ENCODE assay signal across 36 cellular contexts in genomic region chr1:109184657-109185056, GRCh38. TPM values are rescaled to one million over a fixed set of nuclear protein-coding genes. Genes with fewer than 3 reads are reported as not detected.
DNase-seq lines count a peak whose midpoint lies in the region; ATAC-seq, FAIRE-seq and TF ChIP-seq lines count a peak whose summit lies in the region.
"Had no signal": no experiment of that assay in that cellular context is flagged by ENCODE, and none has a peak within 500 bp of the region (broad histone marks: within the 10 kb centered on the region; RNA-seq: fewer than 3 reads in every experiment).

No MANE protein-coding gene starts in this region.

- POLR2A ChIA-PET in HepG2 (lab: Yijun Ruan, JAX): interaction anchor here (0.7 kb wide), 1 partner anchor 91 kb away, joined by 3 read pairs; no protein-coding TSS in a partner anchor
- POLR2A ChIA-PET in naive thymus-derived CD4-positive, alpha-beta T cell (lab: Charles Lee): no interaction called here

- no peaks in the 10 kb centered on the region for H3K9me3 Mint-ChIP-seq in dendritic cell treated with granulocyte-macrophage colony-stimulating factor and Interleukin-4, amounts not matched to agents 40 ng/mL and 50 ng/mL, for 4 days
- H3K9me3 Mint-ChIP-seq in naive thymus-derived CD4-positive, alpha-beta T cell: no peaks in the 10 kb centered on the region
- H3K9me3 Mint-ChIP-seq: activated naive CD4-positive, alpha-beta T cell treated with anti-CD3 and anti-CD28 coated beads, Interleukin-2, amount 50 U/mL, for 72 hours; IgD-negative memory B cell; immature natural killer cell; nephron; stimulated activated effector memory CD8-positive, alpha-beta T cell treated with anti-CD3 and anti-CD28 coated beads, Interleukin-12 subunit alpha, Interleukin-12 subunit beta, amount 100 ng/mL, for 72 hours had no signal

- intact Hi-C loops in HepG2 (cut with micrococcal nuclease; ENCODE audit: unreplicated experiment) (no loop called here), right lobe of liver (cut with DNase I) (no loop called here), ovary (cut with DNase I) (no loop called here)
- intact Hi-C loops in dendritic cell treated with granulocyte-macrophage colony-stimulating factor and Interleukin-4, amounts not matched to agents 40 ng/mL and 50 ng/mL, for 4 days (cut with micrococcal nuclease): no loop called here
- intact Hi-C loops in naive thymus-derived CD4-positive, alpha-beta T cell (cut with micrococcal nuclease): no loop called here

- H3K4me3 ChIP-seq in HepG2 (replicated peaks in 1 of 3; ENCODE audit: insufficient read depth in 1 of 3, low read depth in 2 of 3, low read length in 3 of 3) (peak overlapping the region in 1 of 3 experiments; percentile 39; a peak in 1 of 6 replicates), right lobe of liver (no peak overlapping the region), ovary (no peak overlapping the region)
- H3K4me3 ChIP-seq in naive thymus-derived CD4-positive, alpha-beta T cell (ENCODE audit: low read length): no peak overlapping the region
- H3K4me3 ChIP-seq: BLaER1, HAP-1, SK-N-MC, vagina had no signal

- CTCF ChIA-PET in HepG2 (lab: Yijun Ruan, JAX; ENCODE audit: low intra/inter-chr PET ratio, low total read pairs): no interaction called here
- CTCF ChIA-PET in naive thymus-derived CD4-positive, alpha-beta T cell (lab: Charles Lee): no interaction called here

- H3K36me3 ChIP-seq in HepG2 (replicated peaks in 1 of 2; ENCODE audit: control insufficient read depth in 1 of 2, insufficient read depth in 2 of 2, low read length in 2 of 2): no peaks in the 10 kb centered on the region
- H3K36me3 ChIP-seq in right lobe of liver: no peaks in the 10 kb centered on the region
- no peaks in the 10 kb centered on the region for H3K36me3 ChIP-seq in naive thymus-derived CD4-positive, alpha-beta T cell (ENCODE audit: control insufficient read depth in 2 of 3, insufficient read depth in 3 of 3, low read length in 3 of 3)
- H3K36me3 ChIP-seq in ovary: no peaks in the 10 kb centered on the region
- H3K36me3 ChIP-seq: BLaER1, HAP-1, vagina had no signal

- H3K4me3 Mint-ChIP-seq in dendritic cell treated with granulocyte-macrophage colony-stimulating factor and Interleukin-4, amounts not matched to agents 40 ng/mL and 50 ng/mL, for 4 days: no peak overlapping the region
- no peak overlapping the region for H3K4me3 Mint-ChIP-seq in naive thymus-derived CD4-positive, alpha-beta T cell
- H3K4me3 Mint-ChIP-seq: activated CD8-positive, alpha-beta T cell treated with anti-CD3 and anti-CD28 coated beads, Interleukin-2, amount 10 ng/mL, durations not matched to agents 7 days and 5 days; IgD-negative memory B cell; immature natural killer cell; nephron; stimulated activated effector memory CD8-positive, alpha-beta T cell treated with anti-CD3 and anti-CD28 coated beads, Interleukin-12 subunit alpha, Interleukin-12 subunit beta, amount 100 ng/mL, for 72 hours had no signal

- no peak for TF ChIP-seq EP300 in HepG2 (IDR thresholded peaks at IDR 0.05; ENCODE audit: low read depth in 2 of 2, low read length in 2 of 2)
- TF ChIP-seq EP300 in HepG2 (CRISPR knock-in tag; IDR thresholded peaks at IDR 0.05; ENCODE audit: borderline replicate concordance): no peak
- no peak for TF ChIP-seq EP300 in ovary (IDR thresholded peaks at IDR 0.05)

- H2AFZ ChIP-seq in HepG2 (ENCODE audit: low read length): no peak overlapping the region

- FAIRE-seq in HepG2 (lab: Jason Lieb, UNC): no peak
- FAIRE-seq: endometrium, GM19239 had no signal

- TF ChIP-seq POLR2A in HepG2 (IDR thresholded peaks at IDR 0.05; ENCODE audit: insufficient read depth in 1 of 2, low read depth in 2 of 2, low read length in 2 of 2): no peak
- TF ChIP-seq POLR2A in right lobe of liver (IDR thresholded peaks at IDR 0.05): no peak
- no peak for TF ChIP-seq POLR2A in ovary (IDR thresholded peaks at IDR 0.05)

- peak overlapping the region; percentile 26 for H3K27ac Mint-ChIP-seq in dendritic cell treated with granulocyte-macrophage colony-stimulating factor and Interleukin-4, amounts not matched to agents 40 ng/mL and 50 ng/mL, for 4 days
- no peak overlapping the region for H3K27ac Mint-ChIP-seq in naive thymus-derived CD4-positive, alpha-beta T cell
- H3K27ac Mint-ChIP-seq: activated CD8-positive, alpha-beta T cell treated with anti-CD3 and anti-CD28 coated beads, Interleukin-2, amount 10 ng/mL, durations not matched to agents 7 days and 5 days; IgD-negative memory B cell; immature natural killer cell; stimulated activated effector memory CD8-positive, alpha-beta T cell treated with anti-CD3 and anti-CD28 coated beads, Interleukin-12 subunit alpha, Interleukin-12 subunit beta, amount 100 ng/mL, for 72 hours had no signal

- BruUV-seq in HepG2 (replicated peaks; lab: Mats Ljungman, UMichigan): no TSS peak

- H3K9ac ChIP-seq in HepG2 (ENCODE audit: insufficient read depth, low read depth, low read length): no peak overlapping the region
- H3K9ac ChIP-seq: BLaER1 had no signal

- H3K4me1 ChIP-seq in HepG2 (ENCODE audit: insufficient read depth, low read length) (peaks cover 59% of the 10 kb centered on the region), right lobe of liver (peaks cover 0 to 25% (median 12%) of the 10 kb centered on the region in 4 donors), ovary (ENCODE audit: insufficient read depth) (peaks cover 6% of the 10 kb centered on the region)
- no peaks in the 10 kb centered on the region for H3K4me1 ChIP-seq in naive thymus-derived CD4-positive, alpha-beta T cell (ENCODE audit: control insufficient read depth in 2 of 2, insufficient read depth in 2 of 2, low read length in 2 of 2)
- H3K4me1 ChIP-seq: BLaER1, HAP-1 had no signal

- no peak for TF ChIP-seq RAD21 in HepG2 (CRISPR knock-in tag; IDR thresholded peaks at IDR 0.05)

- whole genome bisulfite sequencing in HepG2 (ENCODE audit: low lambda C conversion rate): 82% methylated on average over 5 of the region's 5 CpGs
- 36% methylated on average over 1 of the region's 5 CpGs for WGBS in right lobe of liver (ENCODE audit: insufficient coverage, low coverage, low lambda C conversion rate, missing lambda C conversion rate)
- 96 to 97% (median 97%) methylated on average over 5 of the region's 5 CpGs for WGBS in ovary, 3 donors

- H3K4me1 Mint-ChIP-seq in dendritic cell treated with granulocyte-macrophage colony-stimulating factor and Interleukin-4, amounts not matched to agents 40 ng/mL and 50 ng/mL, for 4 days (ENCODE audit: low read depth): peaks cover 51% of the 10 kb centered on the region
- H3K4me1 Mint-ChIP-seq in naive thymus-derived CD4-positive, alpha-beta T cell: peaks cover 0 to 10% (median 4%) of the 10 kb centered on the region in 7 donors
- H3K4me1 Mint-ChIP-seq: immature natural killer cell; stimulated activated effector memory CD8-positive, alpha-beta T cell treated with anti-CD3 and anti-CD28 coated beads, Interleukin-12 subunit alpha, Interleukin-12 subunit beta, amount 100 ng/mL, for 72 hours had no signal

- no peak for DNase-seq in HepG2 (ENCODE audit: low spot score)
- DNase-seq in right lobe of liver: no peak
- no peak for DNase-seq in naive thymus-derived CD4-positive, alpha-beta T cell
- DNase-seq in NCI-H1694 treated with DMSO at 0.1 percent for 48 hours (lab: John Stamatoyannopoulos, UW): no peak
- no peak for DNase-seq in ovary
- DNase-seq in KBM-7: no peak
- DNase-seq: activated CD4-positive, alpha-beta T cell treated with anti-CD3 and anti-CD28 coated beads for 1 hour; activated CD8-positive, alpha-beta T cell treated with anti-CD3 and anti-CD28 coated beads, Interleukin-2, amount 10 ng/mL, durations not matched to agents 7 days and 5 days; activated T-cell treated with anti-CD3 and anti-CD28 coated beads for 4 hours; Caco-2; caudate nucleus; dermis blood vessel endothelial cell; DMS79 treated with DMSO at 0.1 percent for 48 hours; hypothalamus; immature natural killer cell; NCI-H1092 treated with DMSO at 0.1 percent for 48 hours; NCI-H2029 treated with DMSO at 0.1 percent for 48 hours; NCI-H2227 treated with DMSO at 0.1 percent for 48 hours; right cardiac atrium; RPMI8226; stimulated activated CD4-positive, alpha-beta T cell treated with anti-CD3 and anti-CD28 coated beads, Interleukin-4, amount 100 ng/mL, for 24 hours; substantia nigra; T-helper 2 cell had no signal

- no peaks in the 10 kb centered on the region for H3K36me3 Mint-ChIP-seq in dendritic cell treated with granulocyte-macrophage colony-stimulating factor and Interleukin-4, amounts not matched to agents 40 ng/mL and 50 ng/mL, for 4 days (ENCODE audit: low read depth)
- no peaks in the 10 kb centered on the region for H3K36me3 Mint-ChIP-seq in naive thymus-derived CD4-positive, alpha-beta T cell
- H3K36me3 Mint-ChIP-seq: activated naive CD4-positive, alpha-beta T cell treated with anti-CD3 and anti-CD28 coated beads, Interleukin-2, amount 50 U/mL, for 72 hours; IgD-negative memory B cell; stimulated activated effector memory CD8-positive, alpha-beta T cell treated with anti-CD3 and anti-CD28 coated beads, Interleukin-12 subunit alpha, Interleukin-12 subunit beta, amount 100 ng/mL, for 72 hours had no signal

- no peaks in the 10 kb centered on the region for H3K79me2 ChIP-seq in HepG2 (ENCODE audit: insufficient read depth, low read length)

- in situ Hi-C loops in HepG2 (cut with HindIII; ENCODE audit: extremely low pct_ligation_motif_present, low pct_unique_long_range_greater_than_20kb): no loop called here
- in situ Hi-C loops in KBM-7 (cut with MboI; ENCODE audit: low pct_unique_long_range_greater_than_20kb, low sequenced_read_pairs): no loop called here

- peak overlapping the region; percentile 74 for H3K4me2 ChIP-seq in HepG2 (ENCODE audit: low read depth, low read length)
- H3K4me2 ChIP-seq: BLaER1 had no signal

- H3K27me3 ChIP-seq in HepG2 (ENCODE audit: control insufficient read depth in 1 of 2, insufficient read depth in 2 of 2, low read length in 2 of 2): peaks cover 2 to 4% of the 10 kb centered on the region in 2 experiments; a peak in 2 of 5 replicates
- no peaks in the 10 kb centered on the region for H3K27me3 ChIP-seq in right lobe of liver
- no peaks in the 10 kb centered on the region for H3K27me3 ChIP-seq in naive thymus-derived CD4-positive, alpha-beta T cell (ENCODE audit: control insufficient read depth in 2 of 2, insufficient read depth in 2 of 2, low read length in 2 of 2)
- H3K27me3 ChIP-seq in ovary: no peaks in the 10 kb centered on the region
- H3K27me3 ChIP-seq: BLaER1, vagina had no signal

- no peak overlapping the region for H3K27ac ChIP-seq in HepG2 (ENCODE audit: extremely low read length, insufficient read depth, low read length)
- H3K27ac ChIP-seq in right lobe of liver: no peak overlapping the region
- no peak overlapping the region for H3K27ac ChIP-seq in naive thymus-derived CD4-positive, alpha-beta T cell (ENCODE audit: low read depth, low read length)
- no peak overlapping the region for H3K27ac ChIP-seq in ovary
- H3K27ac ChIP-seq: BLaER1, SK-N-MC, vagina had no signal

- no peaks in the 10 kb centered on the region for H4K20me1 ChIP-seq in HepG2 (ENCODE audit: insufficient read depth, low read length)
- H4K20me1 ChIP-seq: BLaER1 had no signal

- TF ChIP-seq CTCF in HepG2 (CRISPR knock-in tag; IDR thresholded peaks at IDR 0.05) (no peak), right lobe of liver (IDR thresholded peaks at IDR 0.05) (no peak), ovary (IDR thresholded peaks at IDR 0.05) (no peak)

- H3K9me3 ChIP-seq in HepG2 (ENCODE audit: low read length): no peaks in the 10 kb centered on the region
- H3K9me3 ChIP-seq in right lobe of liver: no peaks in the 10 kb centered on the region
- no peaks in the 10 kb centered on the region for H3K9me3 ChIP-seq in naive thymus-derived CD4-positive, alpha-beta T cell (ENCODE audit: control insufficient read depth in 2 of 3, low read length in 3 of 3)
- no peaks in the 10 kb centered on the region for H3K9me3 ChIP-seq in ovary
- H3K9me3 ChIP-seq: BLaER1, Caco-2, HAP-1, vagina had no signal

- peaks cover 7% of the 10 kb centered on the region for H3K27me3 Mint-ChIP-seq in dendritic cell treated with granulocyte-macrophage colony-stimulating factor and Interleukin-4, amounts not matched to agents 40 ng/mL and 50 ng/mL, for 4 days
- no peaks in the 10 kb centered on the region for H3K27me3 Mint-ChIP-seq in naive thymus-derived CD4-positive, alpha-beta T cell

- ATAC-seq in HepG2: no peak
- ATAC-seq in right lobe of liver: no peak
- ATAC-seq in naive thymus-derived CD4-positive, alpha-beta T cell: peak; percentile 57
- ATAC-seq in GM19351 (IDR thresholded peaks at IDR 0.05; ENCODE audit: unreplicated experiment): no peak
- ATAC-seq: activated CD8-positive, alpha-beta T cell treated with anti-CD3 and anti-CD28 coated beads, Interleukin-2, amount 10 ng/mL, durations not matched to agents 7 days and 5 days; activated naive CD4-positive, alpha-beta T cell treated with anti-CD3 and anti-CD28 coated beads, Interleukin-2, amount 50 U/mL, for 72 hours; left lobe of liver; stimulated activated effector memory CD8-positive, alpha-beta T cell treated with anti-CD3 and anti-CD28 coated beads, Interleukin-12 subunit alpha, Interleukin-12 subunit beta, amount 100 ng/mL, for 72 hours had no signal

RNA-seq across cellular contexts. Expression of gene SARS1, which starts 29.1 kb away (rescaled TPM):
- 134 and 166 TPM in 2 replicates for total RNA-seq in HepG2 (2016; rRNA removed; fragmentation: Illumina TruSeq; extraction: Trizol)
- 35.5 and 37.6 TPM in 2 replicates for total RNA-seq in HepG2 (2016; cell fraction: cytosol; rRNA removed; fragmentation: Illumina TruSeq; extraction: Trizol; ENCODE audit: low read depth)
- 133 and 171 TPM in 2 replicates for total RNA-seq in HepG2 (2016; cell fraction: insoluble cytoplasmic fraction; rRNA removed; fragmentation: Illumina TruSeq; extraction: Trizol)
- total RNA-seq in HepG2 (2016; cell fraction: membrane; rRNA removed; fragmentation: Illumina TruSeq; extraction: Trizol): 59.1 and 63.3 TPM in 2 replicates
- 64.5 and 74.2 TPM in 2 replicates for total RNA-seq in HepG2 (2016; cell fraction: nucleus; rRNA removed; fragmentation: Illumina TruSeq; extraction: Trizol)
- polyA plus RNA-seq in HepG2 (2011; rRNA removed): 103 and 142 TPM in 2 replicates
- 112 and 159 TPM in 2 replicates for polyA plus RNA-seq in HepG2 (2011; cell fraction: cytosol; rRNA removed)
- polyA plus RNA-seq in HepG2 (2011; cell fraction: nucleus; rRNA removed): 105 and 142 TPM in 2 replicates
- 149 and 254 TPM in 2 replicates for polyA plus RNA-seq in HepG2 (2012)
- polyA plus RNA-seq in HepG2 (2016; cell fraction: cytosol; fragmentation: Illumina TruSeq; extraction: Trizol; ENCODE audit: low read depth): 26.3 and 26.7 TPM in 2 replicates
- 147 and 154 TPM in 2 replicates for polyA plus RNA-seq in HepG2 (2016; cell fraction: insoluble cytoplasmic fraction; fragmentation: Illumina TruSeq; extraction: Trizol; ENCODE audit: low read depth)
- 40.9 and 46.0 TPM in 2 replicates for polyA plus RNA-seq in HepG2 (2016; cell fraction: membrane; fragmentation: Illumina TruSeq; extraction: Trizol; ENCODE audit: low read depth)
- 89.4 and 93.0 TPM in 2 replicates for polyA plus RNA-seq in HepG2 (2016; cell fraction: nucleus; fragmentation: Illumina TruSeq; extraction: Trizol; ENCODE audit: insufficient read depth, low read depth)
- 99.8 and 124 TPM in 2 replicates for polyA minus RNA-seq in HepG2 (2011; rRNA and poly(A)+ RNA removed; ENCODE audit: low replicate concordance)
- 50.9 and 77.1 TPM in 2 replicates for polyA minus RNA-seq in HepG2 (2011; cell fraction: cytosol; rRNA and poly(A)+ RNA removed)
- polyA minus RNA-seq in HepG2 (2011; cell fraction: nucleus; rRNA and poly(A)+ RNA removed): 83.3 and 131 TPM in 2 replicates
- total RNA-seq in right lobe of liver: 100 to 1,000 TPM in 2 of 6 experiments, 10 to 100 TPM in 4; 73.5 to 123 (median 91.6) TPM
- 100 to 1,000 TPM; 110 to 173 (median 135) TPM for total RNA-seq in naive thymus-derived CD4-positive, alpha-beta T cell
- 100 to 1,000 TPM; 134 to 179 TPM for polyA plus RNA-seq in naive thymus-derived CD4-positive, alpha-beta T cell
- 100 to 1,000 TPM in 6 of 7 donors, 10 to 100 TPM in 1; 83.7 to 317 (median 119) TPM for total RNA-seq in ovary
- polyA plus RNA-seq in ovary: 100 to 1,000 TPM in 1 of 2 donors, 10 to 100 TPM in 1; 97.5 to 206 TPM
